2 cellular contexts compared by ENCODE assay signal in genomic region chr9:136319244-136319643, GRCh38. TPM values are rescaled to one million over a fixed set of nuclear protein-coding genes. Genes with fewer than 3 reads are reported as not detected.
"Had no signal": no experiment of that assay in that cellular context is flagged by ENCODE, and none has a peak within 500 bp of the region (broad histone marks: within the 10 kb centered on the region; RNA-seq: fewer than 3 reads in every experiment).

No MANE protein-coding gene starts in this region.

RNA-seq across cellular contexts. Expression of gene CCDC187, which starts 15.3 kb away (rescaled TPM):
- total RNA-seq: GM23248, IMR-90 had no signal
- polyA plus RNA-seq: GM23248, IMR-90 had no signal
